23 cellular contexts compared by ENCODE assay signal in the genomic region with DNA sequence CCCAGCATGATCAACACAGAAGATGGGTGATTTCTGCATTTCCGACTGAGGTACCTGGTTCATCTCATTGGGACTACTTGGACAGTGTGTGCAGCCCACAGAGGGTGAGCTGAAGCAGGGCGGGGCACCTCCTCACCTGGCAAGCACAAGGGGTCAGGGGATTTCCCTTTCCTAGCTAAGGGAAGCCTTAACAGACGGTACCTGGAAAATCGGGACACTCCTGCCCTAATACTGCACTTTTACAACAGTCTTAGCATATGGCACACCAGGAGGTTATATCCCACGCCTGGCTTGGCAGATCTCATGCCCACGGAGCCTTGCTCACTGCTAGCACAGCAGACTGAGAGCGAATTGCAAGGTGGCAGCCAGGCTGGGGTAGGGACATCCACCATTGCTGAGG.
"Had no signal": no experiment of that assay in that cellular context is flagged by ENCODE, and none has a peak within 500 bp of the region (broad histone marks: within the 10 kb centered on the region; RNA-seq: fewer than 3 reads in every experiment).

No MANE protein-coding gene starts in this region.

- H3K27me3 ChIP-seq: neural progenitor cell, ovary, right lobe of liver, sigmoid colon, stomach, thyroid gland, tibial nerve, upper lobe of right lung, vagina had no signal

- H3K4me1 ChIP-seq: neural progenitor cell, parathyroid adenoma, psoas muscle, right lobe of liver, sigmoid colon, stomach, thyroid gland, tibial nerve, upper lobe of right lung, vagina had no signal

- H2AFZ ChIP-seq: neural progenitor cell, parathyroid adenoma had no signal

- H3K27ac ChIP-seq: neural progenitor cell, ovary, parathyroid adenoma, psoas muscle, right lobe of liver, sigmoid colon, stomach, thoracic aorta, thyroid gland, tibial nerve, upper lobe of right lung, vagina had no signal

- H3K36me3 ChIP-seq: neural progenitor cell, ovary, right lobe of liver, sigmoid colon, stomach, thoracic aorta, thyroid gland, tibial nerve, upper lobe of right lung, vagina had no signal

- H3K9me3 ChIP-seq: ovary, psoas muscle, right lobe of liver, thoracic aorta, thyroid gland, upper lobe of right lung, vagina had no signal

- H3K4me3 ChIP-seq: neural progenitor cell, ovary, psoas muscle, right lobe of liver, sigmoid colon, stomach, thoracic aorta, thyroid gland, tibial nerve, upper lobe of right lung, vagina had no signal

- H3K9ac ChIP-seq: neural progenitor cell, parathyroid adenoma had no signal

- H3K4me2 ChIP-seq: neural progenitor cell had no signal

- DNase-seq: natural killer cell; occipital lobe; ovary; psoas muscle; right cardiac atrium; right lobe of liver; sigmoid colon; small intestine; stimulated activated CD4-positive, alpha-beta T cell treated with anti-CD3 and anti-CD28 coated beads, Interleukin-15, amount 100 ng/mL, for 24 hours; stimulated activated CD4-positive, alpha-beta T cell treated with anti-CD3 and anti-CD28 coated beads, Interleukin-2, amount 100 ng/mL, for 24 hours; stimulated activated CD4-positive, alpha-beta T cell treated with anti-CD3 and anti-CD28 coated beads, Interleukin-2, amount 100 ng/mL, for 48 hours; stimulated activated CD4-positive, alpha-beta T cell treated with anti-CD3 and anti-CD28 coated beads, Interleukin-4, amount 100 ng/mL, for 24 hours; stimulated activated naive B cell treated with anti-CD40 and anti-IgM and Interleukin-4, amounts not matched to agents 10 μg/mL and 1 μg/mL and 100 μg/mL, for 72 hours; stimulated activated naive CD4-positive, alpha-beta T cell treated with Interleukin-2 at 50 U/mL for 16 hours; stomach; thyroid gland; upper lobe of right lung had no signal

- ATAC-seq: natural killer cell; psoas muscle; right cardiac atrium; right lobe of liver; stimulated activated effector memory CD8-positive, alpha-beta T cell treated with anti-CD3 and anti-CD28 coated beads, Interleukin-12 subunit alpha, Interleukin-12 subunit beta, amount 100 ng/mL, for 72 hours; stimulated activated naive B cell treated with anti-CD40 and anti-IgM and Interleukin-4, amounts not matched to agents 10 μg/mL and 1 μg/mL and 100 μg/mL, for 72 hours; upper lobe of right lung had no signal
